ENCODE assay signal across 20 cellular contexts in the genomic region with DNA sequence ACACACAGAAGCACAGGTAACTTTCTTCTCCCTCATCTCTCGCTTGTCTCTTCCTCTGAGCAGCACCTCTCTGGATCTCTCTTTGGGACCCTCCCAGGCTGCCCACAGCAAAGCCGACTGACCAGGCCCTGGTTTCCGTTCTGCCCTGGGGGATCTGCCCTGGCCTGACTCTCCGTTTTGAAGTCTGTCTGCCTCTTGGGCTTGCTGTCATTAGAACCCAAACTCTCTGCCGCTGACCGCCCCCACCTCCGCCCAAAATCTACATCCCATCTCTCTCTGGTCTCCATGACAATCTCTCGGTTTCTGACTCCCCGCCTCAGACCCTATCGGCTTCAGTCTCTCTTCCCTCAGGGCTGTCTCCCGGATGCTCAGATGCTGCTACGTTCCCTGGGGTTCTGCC. TPM values are rescaled to one million over a fixed set of nuclear protein-coding genes. Genes with fewer than 3 reads are reported as not detected.
"Had no signal": no experiment of that assay in that cellular context is flagged by ENCODE, and none has a peak within 500 bp of the region (broad histone marks: within the 10 kb centered on the region; RNA-seq: fewer than 3 reads in every experiment).

No MANE protein-coding gene starts in this region.

- H3K4me3 Mint-ChIP-seq: endodermal cell, nephron had no signal

- H3K27me3 ChIP-seq: right atrium auricular region had no signal

- H3K27ac Mint-ChIP-seq: endodermal cell, naive B cell, nephron had no signal

- H3K4me3 ChIP-seq: coronary artery, heart right ventricle, right atrium auricular region, sigmoid colon, skin epidermis, stomach, thoracic aorta, transverse colon had no signal

- H3K36me3 ChIP-seq: heart right ventricle, neutrophil, right atrium auricular region, sigmoid colon, stomach, thoracic aorta, transverse colon had no signal

- H3K9me3 ChIP-seq: heart right ventricle, neutrophil, right atrium auricular region, sigmoid colon, stomach, thoracic aorta, transverse colon had no signal

- ATAC-seq: heart right ventricle had no signal

- H3K9me3 Mint-ChIP-seq: nephron had no signal

- FAIRE-seq: frontal cortex, islet of Langerhans had no signal

- H3K27ac ChIP-seq: coronary artery, heart right ventricle, neutrophil, right atrium auricular region, sigmoid colon, skin epidermis, stomach, thoracic aorta, transverse colon had no signal

- DNase-seq: effector CD4-positive, alpha-beta T cell; endodermal cell; heart right ventricle; hypothalamus; kidney glomerular epithelial cell; mesendoderm; naive B cell; sigmoid colon; stimulated activated CD4-positive, alpha-beta T cell treated with anti-CD3 and anti-CD28 coated beads, Interleukin-12 subunit alpha, Interleukin-12 subunit beta, amount 100 ng/mL, for 4 hours; stimulated activated naive CD4-positive, alpha-beta T cell; stomach; transverse colon had no signal

RNA-seq across cellular contexts. Expression of a gene that starts 43.2 kb away (rescaled TPM):
- total RNA-seq: frontal cortex, thoracic aorta had no signal
